15 cellular contexts compared by ENCODE assay signal in the genomic region with DNA sequence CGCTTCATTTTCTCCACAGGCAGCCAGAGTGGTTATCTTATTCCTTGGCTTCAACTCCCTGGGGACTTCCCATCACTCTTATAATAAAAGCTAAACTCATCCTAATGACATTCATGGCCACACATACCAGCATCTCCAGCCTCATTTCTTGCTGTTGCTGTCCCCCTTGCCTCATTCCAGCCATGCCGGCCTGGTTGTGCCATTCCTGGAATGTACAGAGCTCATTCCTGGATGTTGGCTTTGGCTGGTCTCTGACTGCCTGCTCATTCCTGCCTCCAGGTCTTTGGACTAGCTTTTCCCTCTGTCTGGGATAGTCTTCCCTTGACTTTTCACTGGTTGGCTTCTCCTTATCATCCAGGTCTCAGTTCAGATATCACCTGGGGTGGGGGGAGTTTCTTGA. TPM values are rescaled to one million over a fixed set of nuclear protein-coding genes. Genes with fewer than 3 reads are reported as not detected.
DNase-seq lines count a peak whose midpoint lies in the region; ATAC-seq, FAIRE-seq and TF ChIP-seq lines count a peak whose summit lies in the region.
"Had no signal": no experiment of that assay in that cellular context is flagged by ENCODE, and none has a peak within 500 bp of the region (broad histone marks: within the 10 kb centered on the region; RNA-seq: fewer than 3 reads in every experiment).

No MANE protein-coding gene starts in this region.

- CTCF ChIA-PET in CD8-positive, alpha-beta memory T cell (lab: Charles Lee): no interaction called here

- no peak for TF ChIP-seq CTCF in brain microvascular endothelial cell (IDR thresholded peaks at IDR 0.05; ENCODE audit: low read depth, low read length, missing control alignments)
- TF ChIP-seq CTCF in spleen (IDR thresholded peaks at IDR 0.05 in 8 of 11, conservative IDR thresholded peaks at IDR 0.05 in 3 of 11): no peak

- H3K9me3 Mint-ChIP-seq in CD8-positive, alpha-beta memory T cell: no peaks in the 10 kb centered on the region
- peaks cover 6% of the 10 kb centered on the region for H3K9me3 Mint-ChIP-seq in natural killer cell treated with Interleukin-12 subunit alpha and Interleukin-12 subunit beta and Interleukin-15 and Interleukin-18, amount 100 ng/mL, for 72 hours

- no peak for FAIRE-seq in small intestine (lab: Jason Lieb, UNC)

- no peaks in the 10 kb centered on the region for H3K9me3 ChIP-seq in CD8-positive, alpha-beta memory T cell (ENCODE audit: low read length)
- no peaks in the 10 kb centered on the region for H3K9me3 ChIP-seq in small intestine (ENCODE audit: control insufficient read depth, low read depth)
- no peaks in the 10 kb centered on the region for H3K9me3 ChIP-seq in spleen

- DNase-seq in AG08396 (ENCODE audit: low spot score) (peak; percentile 70), brain microvascular endothelial cell (peak; percentile 56), cerebellar nuclear complex (lab: John Stamatoyannopoulos, UW) (no peak), small intestine (no peak), spleen (no peak)
- DNase-seq in CD8-positive, alpha-beta memory T cell: no peak
- DNase-seq in natural killer cell treated with Interleukin-12 subunit alpha and Interleukin-12 subunit beta and Interleukin-15 and Interleukin-18, amount 100 ng/mL, for 72 hours (ENCODE audit: low spot score): no peak
- DNase-seq: activated CD4-positive, alpha-beta T cell treated with anti-CD3 and anti-CD28 coated beads for 4 hours; activated effector memory CD4-positive, alpha-beta T cell treated with Interleukin-2 at 50 U/mL for 16 hours; NCI-H2171 treated with DMSO at 0.1 percent for 48 hours; stimulated activated CD4-positive, alpha-beta T cell treated with anti-CD3 and anti-CD28 coated beads, Interleukin-4, amount 100 ng/mL, for 24 hours; stimulated activated naive CD4-positive, alpha-beta T cell; SW 1271 had no signal

- H3K27me3 ChIP-seq in CD8-positive, alpha-beta memory T cell (ENCODE audit: insufficient read depth, low read length, poor library complexity, severe bottlenecking): no peaks in the 10 kb centered on the region
- H3K27me3 ChIP-seq in brain microvascular endothelial cell (replicated peaks): no peaks in the 10 kb centered on the region
- H3K27me3 ChIP-seq in small intestine (ENCODE audit: control insufficient read depth in 2 of 2, insufficient read depth in 2 of 2, low read length in 2 of 2): no peaks in the 10 kb centered on the region
- no peaks in the 10 kb centered on the region for H3K27me3 ChIP-seq in spleen (replicated peaks in 1 of 7)

- in situ Hi-C loops in brain microvascular endothelial cell (cut with HindIII; ENCODE audit: low pct_ligation_motif_present, low sequenced_read_pairs): no loop called here

- peak overlapping the region in 5 of 7 donors; percentile 6 to 99 (median 41) for H3K4me3 Mint-ChIP-seq in CD8-positive, alpha-beta memory T cell
- H3K4me3 Mint-ChIP-seq in natural killer cell treated with Interleukin-12 subunit alpha and Interleukin-12 subunit beta and Interleukin-15 and Interleukin-18, amount 100 ng/mL, for 72 hours: peak overlapping the region; percentile 92

- no peak for TF ChIP-seq POLR2A in spleen (IDR thresholded peaks at IDR 0.05)

- H3K4me3 ChIP-seq in CD8-positive, alpha-beta memory T cell (ENCODE audit: low read length): no peak overlapping the region
- H3K4me3 ChIP-seq in brain microvascular endothelial cell (ENCODE audit: low read depth, low read length): no peak overlapping the region
- H3K4me3 ChIP-seq in small intestine (ENCODE audit: low read depth in 1 of 2, low read length in 2 of 2): no peak overlapping the region
- H3K4me3 ChIP-seq in spleen: no peak overlapping the region

- peaks cover 0 to 11% (median 2%) of the 10 kb centered on the region in 3 donors for H3K36me3 Mint-ChIP-seq in CD8-positive, alpha-beta memory T cell
- H3K36me3 Mint-ChIP-seq in natural killer cell treated with Interleukin-12 subunit alpha and Interleukin-12 subunit beta and Interleukin-15 and Interleukin-18, amount 100 ng/mL, for 72 hours: peaks cover 7% of the 10 kb centered on the region

- intact Hi-C loops in spleen (cut with DNase I; ENCODE audit: low total_unique reads): no loop called here

- no peaks in the 10 kb centered on the region for H3K27me3 Mint-ChIP-seq in CD8-positive, alpha-beta memory T cell
- no peaks in the 10 kb centered on the region for H3K27me3 Mint-ChIP-seq in natural killer cell treated with Interleukin-12 subunit alpha and Interleukin-12 subunit beta and Interleukin-15 and Interleukin-18, amount 100 ng/mL, for 72 hours

- H3K36me3 ChIP-seq in CD8-positive, alpha-beta memory T cell (ENCODE audit: insufficient read depth, low read length): no peaks in the 10 kb centered on the region
- no peaks in the 10 kb centered on the region for H3K36me3 ChIP-seq in brain microvascular endothelial cell (replicated peaks)
- no peaks in the 10 kb centered on the region for H3K36me3 ChIP-seq in small intestine (ENCODE audit: control insufficient read depth in 2 of 2, insufficient read depth in 2 of 2, low read length in 2 of 2)
- H3K36me3 ChIP-seq in spleen: peaks cover 0 to 4% (median 0%) of the 10 kb centered on the region in 6 donors

- peaks cover 30% of the 10 kb centered on the region for H3K4me1 ChIP-seq in CD8-positive, alpha-beta memory T cell (ENCODE audit: insufficient read depth, low read length)
- H3K4me1 ChIP-seq in small intestine (ENCODE audit: control insufficient read depth in 2 of 2, insufficient read depth in 1 of 2, low read depth in 1 of 2, low read length in 1 of 2) (peaks cover 0 to 7% of the 10 kb centered on the region in 2 donors), spleen (peaks cover 18 to 53% (median 34%) of the 10 kb centered on the region in 6 donors)

- WGBS in small intestine, 3 donors: 86 to 93% (median 92%) methylated on average over 2 of the region's 2 CpGs
- 76 to 89% (median 84%) methylated on average over 2 of the region's 2 CpGs for WGBS in spleen, 5 donors

- POLR2A ChIA-PET in CD8-positive, alpha-beta memory T cell (lab: Charles Lee): no interaction called here

- H3K27ac ChIP-seq in CD8-positive, alpha-beta memory T cell (ENCODE audit: low read depth, low read length): no peak overlapping the region
- H3K27ac ChIP-seq in brain microvascular endothelial cell (no peak overlapping the region), small intestine (ENCODE audit: low read depth in 1 of 2, low read length in 1 of 2) (no peak overlapping the region), spleen (no peak overlapping the region)

- H3K4me1 Mint-ChIP-seq in CD8-positive, alpha-beta memory T cell: peaks cover 32 to 44% (median 42%) of the 10 kb centered on the region in 3 donors
- peaks cover 27 to 33% of the 10 kb centered on the region in 2 donors for H3K4me1 Mint-ChIP-seq in natural killer cell treated with Interleukin-12 subunit alpha and Interleukin-12 subunit beta and Interleukin-15 and Interleukin-18, amount 100 ng/mL, for 72 hours (ENCODE audit: low read depth in 2 of 2)

- no peak for ATAC-seq in natural killer cell treated with Interleukin-12 subunit alpha and Interleukin-12 subunit beta and Interleukin-15 and Interleukin-18, amount 100 ng/mL, for 72 hours
- no peak for ATAC-seq in HG03439 (IDR thresholded peaks at IDR 0.05; ENCODE audit: unreplicated experiment)
- ATAC-seq: esophagus mucosa had no signal

- peak overlapping the region in 5 of 8 donors; percentile 32 to 100 (median 69) for H3K27ac Mint-ChIP-seq in CD8-positive, alpha-beta memory T cell
- H3K27ac Mint-ChIP-seq in natural killer cell treated with Interleukin-12 subunit alpha and Interleukin-12 subunit beta and Interleukin-15 and Interleukin-18, amount 100 ng/mL, for 72 hours: peak overlapping the region in 1 of 2 donors; percentile 87

RNA-seq across cellular contexts. Expression of a gene that starts 2.4 kb away (rescaled TPM):
- total RNA-seq in CD8-positive, alpha-beta memory T cell: 10 to 100 TPM; 67.9 to 69.9 TPM
- 98.9 TPM for polyA plus RNA-seq in CD8-positive, alpha-beta memory T cell
- total RNA-seq in natural killer cell treated with Interleukin-12 subunit alpha and Interleukin-12 subunit beta and Interleukin-15 and Interleukin-18, amount 100 ng/mL, for 72 hours: 10 to 100 TPM; 45.5 to 55.9 TPM
- polyA plus RNA-seq in small intestine (10 to 100 TPM; 55.5 to 72.2 (median 58.9) TPM), spleen (10 to 100 TPM; 46.5 to 70.4 (median 60.8) TPM)
- 10 to 100 TPM; 48.2 to 73.4 (median 54.5) TPM for total RNA-seq in spleen

RNA-seq across cellular contexts. Expression of a gene that starts 29.6 kb away (rescaled TPM):
- not detected for total RNA-seq in CD8-positive, alpha-beta memory T cell
- polyA plus RNA-seq in CD8-positive, alpha-beta memory T cell: not detected
- not detected for total RNA-seq in natural killer cell treated with Interleukin-12 subunit alpha and Interleukin-12 subunit beta and Interleukin-15 and Interleukin-18, amount 100 ng/mL, for 72 hours
- polyA plus RNA-seq in small intestine (under 1 TPM in 1 of 3 donors, not detected in 2; 0.06 TPM), spleen (under 1 TPM in 1 of 3 donors, not detected in 2; 0.06 TPM)
- total RNA-seq in spleen: not detected
- total RNA-seq: esophagus mucosa had no signal

RNA-seq across cellular contexts. Expression of a gene that starts 56.7 kb away (rescaled TPM):
- under 1 TPM in 1 of 2 experiments, not detected in 1; 0.85 TPM for total RNA-seq in CD8-positive, alpha-beta memory T cell
- polyA plus RNA-seq in CD8-positive, alpha-beta memory T cell: not detected
- 1 to 10 TPM in 1 of 2 donors, under 1 TPM in 1; 0.73 to 1.6 TPM for total RNA-seq in natural killer cell treated with Interleukin-12 subunit alpha and Interleukin-12 subunit beta and Interleukin-15 and Interleukin-18, amount 100 ng/mL, for 72 hours
- polyA plus RNA-seq in small intestine: 10 to 100 TPM; 12.3 to 18.1 (median 15.3) TPM
- 10 to 100 TPM in 5 of 7 donors, 1 to 10 TPM in 2; 4.7 to 22.0 (median 12.4) TPM for total RNA-seq in spleen
- polyA plus RNA-seq in spleen: 10 to 100 TPM in 2 of 3 donors, 1 to 10 TPM in 1; 9.5 to 25.6 (median 14.4) TPM

Comparison
In these comparisons a context has a peak if more than half of its experiments do, and no peak if none do; other contexts are left out.
1. DNase-seq: peak in AG08396 (single experiment) and brain microvascular endothelial cell (single experiment); none in CD8-positive, alpha-beta memory T cell (0 of 5), natural killer cell treated with Interleukin-12 subunit alpha and Interleukin-12 subunit beta and Interleukin-15 and Interleukin-18, amount 100 ng/mL, for 72 hours (single experiment), cerebellar nuclear complex (0 of 2), small intestine (single experiment) and spleen (single experiment).